ENCODE assay signal across 8 cellular contexts in genomic region chr17:7854851-7855642, GRCh38. TPM values are rescaled to one million over a fixed set of nuclear protein-coding genes. Genes with fewer than 3 reads are reported as not detected.
DNase-seq lines count a peak whose midpoint lies in the region; ATAC-seq and TF ChIP-seq lines count a peak whose summit lies in the region.

Gene TMEM88, plus strand, starts transcription at chr17:7855066. Its CDS starts 9 bp downstream, at chr17:7855075.

- peak within 1 kb of the TSS; percentile 55 for H3K4me3 ChIP-seq in GM23338
- peak within 1 kb of the TSS; percentile 52 for H3K4me3 ChIP-seq in retinal pigment epithelial cell (ENCODE audit: low read length)

- H3K27ac Mint-ChIP-seq in GM23338 = no peak within 1 kb of the TSS
- H3K27ac Mint-ChIP-seq in activated CD4-positive, alpha-beta T cell treated with anti-CD3 and anti-CD28 coated beads, Interleukin-2, amount 10 ng/mL, durations not matched to agents 7 days and 5 days = no peak within 1 kb of the TSS

- TF ChIP-seq CTCF in GM23338 (conservative IDR thresholded peaks at IDR 0.05; ENCODE audit: low read depth in 2 of 2) (no peak), retinal pigment epithelial cell (conservative IDR thresholded peaks at IDR 0.05; ENCODE audit: low read depth, low read length) (no peak)

- ATAC-seq in GM23338 (peak; percentile 1; the same call in 2 of the 3 replicates), left cardiac atrium (no peak), GM19463 (IDR thresholded peaks at IDR 0.05; ENCODE audit: unreplicated experiment) (no peak)

- intact Hi-C loops in left cardiac atrium (cut with DNase I) = loop anchor here in 1 of 2 donors (5.0 kb wide), 1 partner anchor 33 kb away; no protein-coding TSS in a partner anchor

- POLR2A ChIA-PET in activated CD4-positive, alpha-beta T cell treated with anti-CD3 and anti-CD28 coated beads, Interleukin-2, amount 10 ng/mL, durations not matched to agents 7 days and 5 days (lab: Charles Lee) = no interaction called here

- no peaks in the 10 kb centered on the region for H3K9me2 ChIP-seq in GM23338 (ENCODE audit: insufficient read depth)

- H3K4me1 Mint-ChIP-seq in GM23338 = peaks cover 33% of the 10 kb centered on the region
- H3K4me1 Mint-ChIP-seq in activated CD4-positive, alpha-beta T cell treated with anti-CD3 and anti-CD28 coated beads, Interleukin-2, amount 10 ng/mL, durations not matched to agents 7 days and 5 days = peaks cover 18% of the 10 kb centered on the region

- no peaks in the 10 kb centered on the region; the same call in 2 of the 3 replicates for H3K9me3 Mint-ChIP-seq in GM23338
- H3K9me3 Mint-ChIP-seq in activated CD4-positive, alpha-beta T cell treated with anti-CD3 and anti-CD28 coated beads, Interleukin-2, amount 10 ng/mL, durations not matched to agents 7 days and 5 days = no peaks in the 10 kb centered on the region

- peaks cover 67% of the 10 kb centered on the region for H3K27me3 ChIP-seq in GM23338 (ENCODE audit: insufficient read depth)

- peaks cover 21% of the 10 kb centered on the region; the same call in 1 of the 2 replicates for H3F3A ChIP-seq in GM23338 (replicated peaks; ENCODE audit: low read depth)

- peak within 1 kb of the TSS; percentile 71 for H3K4me3 Mint-ChIP-seq in GM23338
- no peak within 1 kb of the TSS for H3K4me3 Mint-ChIP-seq in activated CD4-positive, alpha-beta T cell treated with anti-CD3 and anti-CD28 coated beads, Interleukin-2, amount 10 ng/mL, durations not matched to agents 7 days and 5 days

- no peak within 1 kb of the TSS for H2AFZ ChIP-seq in GM23338

- CTCF ChIA-PET in activated CD4-positive, alpha-beta T cell treated with anti-CD3 and anti-CD28 coated beads, Interleukin-2, amount 10 ng/mL, durations not matched to agents 7 days and 5 days (lab: Charles Lee) = no interaction called here

- peaks cover 7% of the 10 kb centered on the region for H4K20me1 ChIP-seq in GM23338 (replicated peaks; ENCODE audit: insufficient read depth)

- DNase-seq in GM23338 (ENCODE audit: low spot score) = peak; percentile 83
- peak; percentile 6 for DNase-seq in activated CD4-positive, alpha-beta T cell treated with anti-CD3 and anti-CD28 coated beads, Interleukin-2, amount 10 ng/mL, durations not matched to agents 7 days and 5 days
- DNase-seq in left cardiac atrium = peak; percentile 54
- no peak for DNase-seq in retinal pigment epithelial cell (ENCODE audit: low read depth)
- DNase-seq in superior temporal gyrus (ENCODE audit: extremely low spot score) = no peak
- DNase-seq in NCI-H82 treated with DMSO at 0.1 percent for 48 hours (lab: John Stamatoyannopoulos, UW; ENCODE audit: unreplicated experiment) = no peak
- no peak for DNase-seq in NCI-H1694 (lab: John Stamatoyannopoulos, UW)

- peaks cover 7% of the 10 kb centered on the region for H3K79me2 ChIP-seq in GM23338 (replicated peaks; ENCODE audit: insufficient read depth)

- H3K27ac ChIP-seq in GM23338 (ENCODE audit: low read depth) = no peak within 1 kb of the TSS

- H3K36me3 ChIP-seq in GM23338 (ENCODE audit: insufficient read depth) = no peaks in the 10 kb centered on the region; the same call in 1 of the 2 replicates

- H3K27me3 Mint-ChIP-seq in GM23338 (ENCODE audit: insufficient read depth, low read depth, poor library complexity) = peaks cover 24% of the 10 kb centered on the region
- no peaks in the 10 kb centered on the region for H3K27me3 Mint-ChIP-seq in activated CD4-positive, alpha-beta T cell treated with anti-CD3 and anti-CD28 coated beads, Interleukin-2, amount 10 ng/mL, durations not matched to agents 7 days and 5 days

- no peaks in the 10 kb centered on the region; the same call in 1 of the 3 replicates for H3K36me3 Mint-ChIP-seq in GM23338 (ENCODE audit: low read depth)
- H3K36me3 Mint-ChIP-seq in activated CD4-positive, alpha-beta T cell treated with anti-CD3 and anti-CD28 coated beads, Interleukin-2, amount 10 ng/mL, durations not matched to agents 7 days and 5 days (ENCODE audit: low read depth) = peaks cover 4% of the 10 kb centered on the region

- peak within 1 kb of the TSS; percentile 89 for H3K4me2 ChIP-seq in GM23338

- peaks cover 43% of the 10 kb centered on the region for H3K4me1 ChIP-seq in GM23338 (ENCODE audit: insufficient read depth)

TF ChIP-seq in GM23338, 12 proteins besides CTCF, POLR2A, EP300 and RAD21:
- TF ChIP-seq CREB1 (CRISPR knock-in tag; IDR thresholded peaks at IDR 0.05; ENCODE audit: low read depth) (no peak), EZH2 (IDR thresholded peaks at IDR 0.05; ENCODE audit: low read depth, unreplicated experiment) (peak; percentile 67)

RNA-seq across cellular contexts. Expression of gene TMEM88, which starts in this region (rescaled TPM):
- total RNA-seq in GM23338 (2014; rRNA removed; shearing (Covaris generic)) = 0.97 TPM in 1 of 2 replicates, not detected in the other
- polyA plus RNA-seq in GM23338 (2016; fragmentation: Nextera tagmentation; extraction: Ambion mirVana) = 0.43 and 0.58 TPM in 2 replicates
- total RNA-seq in activated CD4-positive, alpha-beta T cell treated with anti-CD3 and anti-CD28 coated beads, Interleukin-2, amount 10 ng/mL, durations not matched to agents 7 days and 5 days = under 1 TPM; 0.55 to 0.87 TPM
- total RNA-seq in left cardiac atrium = 10 to 100 TPM; 32.5 to 33.6 TPM

Comparison
In these comparisons a context has a peak if more than half of its experiments do, and no peak if none do; other contexts are left out.
1. RNA of gene TMEM88 (total RNA-seq): 32.5 to 33.6 TPM in left cardiac atrium; 0.97 TPM in GM23338 and 0.55 to 0.87 TPM in activated CD4-positive, alpha-beta T cell treated with anti-CD3 and anti-CD28 coated beads, Interleukin-2, amount 10 ng/mL, durations not matched to agents 7 days and 5 days; every median in the first group is over 10 times any median in the second.
2. Peak in DNase-seq, ATAC-seq, H3K4me3 ChIP-seq and H3K4me2 ChIP-seq in GM23338; RNA of the gene not detected or under 1 TPM.
3. Peak in DNase-seq in activated CD4-positive, alpha-beta T cell treated with anti-CD3 and anti-CD28 coated beads, Interleukin-2, amount 10 ng/mL, durations not matched to agents 7 days and 5 days; RNA of the gene not detected or under 1 TPM.